ENCODE assay signal across 18 cellular contexts in the genomic region with DNA sequence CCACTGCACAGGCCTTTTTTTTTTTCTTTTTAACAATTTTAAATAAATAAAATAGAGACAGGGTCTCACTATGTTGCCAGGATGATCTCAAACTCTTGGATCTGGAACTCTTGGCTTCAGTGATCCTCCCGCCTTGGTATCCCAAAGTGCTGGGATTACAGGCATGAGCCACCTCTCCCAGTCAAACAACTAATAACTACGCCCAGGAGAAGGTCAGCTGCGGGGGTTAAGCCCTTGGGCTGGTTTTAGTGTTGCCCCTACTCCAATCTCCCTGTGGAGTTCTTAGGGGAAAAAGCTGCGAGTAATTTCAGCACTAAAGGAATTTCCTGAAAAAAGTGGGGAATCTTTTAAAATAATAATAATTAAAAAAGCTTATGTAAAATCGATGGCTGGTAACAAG.
DNase-seq lines count a peak whose midpoint lies in the region; FAIRE-seq and TF ChIP-seq lines count a peak whose summit lies in the region.
"Had no signal": no experiment of that assay in that cellular context is flagged by ENCODE, and none has a peak within 500 bp of the region (broad histone marks: within the 10 kb centered on the region; RNA-seq: fewer than 3 reads in every experiment).

No MANE protein-coding gene starts in this region.

- no peak overlapping the region for H3K4me3 ChIP-seq in HUES48 (ENCODE audit: low read depth, low read length)
- H3K4me3 ChIP-seq in suprapubic skin: no peak overlapping the region
- H3K4me3 ChIP-seq: BLaER1, GM12878, GM23248 had no signal

- H3K4me1 ChIP-seq in HUES48 (ENCODE audit: control insufficient read depth, insufficient read depth, low read length) (peaks cover 21% of the 10 kb centered on the region), suprapubic skin (no peaks in the 10 kb centered on the region)
- H3K4me1 ChIP-seq: BLaER1 had no signal

- no peak for TF ChIP-seq EP300 in suprapubic skin (IDR thresholded peaks at IDR 0.05)

- no peak for TF ChIP-seq POLR2A in GM12891 (IDR thresholded peaks at IDR 0.05; ENCODE audit: low read depth, low read length)
- TF ChIP-seq POLR2A in suprapubic skin (IDR thresholded peaks at IDR 0.05): no peak

- H3K27ac ChIP-seq in HUES48 (ENCODE audit: low read depth, low read length) (peak overlapping the region; percentile 51), suprapubic skin (no peak overlapping the region)
- H3K27ac ChIP-seq: BLaER1, GM23248 had no signal

- WGBS in suprapubic skin: 92% methylated on average over 5 of the region's 5 CpGs

- no peaks in the 10 kb centered on the region for H3K27me3 ChIP-seq in HUES48 (ENCODE audit: control insufficient read depth, insufficient read depth, low read length)
- no peaks in the 10 kb centered on the region for H3K27me3 ChIP-seq in suprapubic skin
- H3K27me3 ChIP-seq: BLaER1 had no signal

- no peak overlapping the region for H3K9ac ChIP-seq in HUES48 (ENCODE audit: low read depth, low read length)
- H3K9ac ChIP-seq: BLaER1, GM23248 had no signal

- no peak for FAIRE-seq in GM12891 (lab: Jason Lieb, UNC)
- FAIRE-seq: GM12878, H54 had no signal

- peak; percentile 5 for DNase-seq in activated effector memory CD4-positive, alpha-beta T cell treated with anti-CD3 and anti-CD28 coated beads, Interleukin-2, amount 50 U/mL, for 16 hours
- DNase-seq in activated effector memory CD4-positive, alpha-beta T cell treated with Interleukin-2 at 50 U/mL for 16 hours: no peak
- peak; percentile 59 for DNase-seq in mesenteric fat pad (ENCODE audit: low spot score)
- no peak for DNase-seq in GM12891 (ENCODE audit: insufficient read length, low spot score)
- DNase-seq in GM10266 (ENCODE audit: extremely low spot score): no peak
- DNase-seq in suprapubic skin (ENCODE audit: low spot score in 2 of 2): no peak
- DNase-seq: 8988T; CD4-positive, alpha-beta memory T cell; DMS153; DMS79; GF-D8; GM23248; HCEC 1CT; HFFc6 had no signal

- H3K9me3 ChIP-seq in HUES48 (ENCODE audit: control insufficient read depth, insufficient read depth, low read length): no peaks in the 10 kb centered on the region
- no peaks in the 10 kb centered on the region for H3K9me3 ChIP-seq in suprapubic skin
- H3K9me3 ChIP-seq: BLaER1 had no signal

- TF ChIP-seq CTCF in GM10266 (IDR thresholded peaks at IDR 0.05; ENCODE audit: control insufficient read depth, insufficient read depth, low read depth, missing control alignments) (no peak), suprapubic skin (IDR thresholded peaks at IDR 0.05) (no peak)

- no peaks in the 10 kb centered on the region for H3K36me3 ChIP-seq in HUES48 (ENCODE audit: control insufficient read depth, insufficient read depth, low read length)
- H3K36me3 ChIP-seq in suprapubic skin: no peaks in the 10 kb centered on the region
- H3K36me3 ChIP-seq: BLaER1 had no signal

TF ChIP-seq in GM12891, 5 proteins besides CTCF, POLR2A, EP300 and RAD21:
- TF ChIP-seq SPI1 (IDR thresholded peaks at IDR 0.05; ENCODE audit: low read depth, low read length): no peak
- TF ChIP-seq POU2F2 (IDR thresholded peaks at IDR 0.05; ENCODE audit: low read depth, low read length): no peak
- TF ChIP-seq TAF1 (IDR thresholded peaks at IDR 0.05; ENCODE audit: low read depth, low read length): no peak

Comparison
In these comparisons a context has a peak if more than half of its experiments do, and no peak if none do; other contexts are left out.
1. DNase-seq: peak in activated effector memory CD4-positive, alpha-beta T cell treated with anti-CD3 and anti-CD28 coated beads, Interleukin-2, amount 50 U/mL, for 16 hours (single experiment) and mesenteric fat pad (single experiment); none in activated effector memory CD4-positive, alpha-beta T cell treated with Interleukin-2 at 50 U/mL for 16 hours (single experiment), GM12891 (single experiment), GM10266 (single experiment) and suprapubic skin (0 of 2).